26 cellular contexts compared by ENCODE assay signal in genomic region chr10:79940431-79940830, GRCh38. TPM values are rescaled to one million over a fixed set of nuclear protein-coding genes. Genes with fewer than 3 reads are reported as not detected.
"Had no signal": no experiment of that assay in that cellular context is flagged by ENCODE, and none has a peak within 500 bp of the region (broad histone marks: within the 10 kb centered on the region; RNA-seq: fewer than 3 reads in every experiment).

No MANE protein-coding gene starts in this region.

- ATAC-seq: activated T-cell treated with anti-CD3 and anti-CD28 coated beads, Interleukin-2, amount 50 U/mL, for 4 hours; heart right ventricle; left colon had no signal

- DNase-seq: activated CD4-positive, alpha-beta T cell treated with anti-CD3 and anti-CD28 coated beads for 48 hours; activated CD8-positive, alpha-beta memory T cell treated with anti-CD3 and anti-CD28 coated beads, Interleukin-2, amount 50 U/mL, for 4 hours; activated naive CD4-positive, alpha-beta T cell; activated T-cell treated with anti-CD3 and anti-CD28 coated beads, Interleukin-2, amount 50 U/mL, for 4 hours; brain microvascular endothelial cell; central memory CD4-positive, alpha-beta T cell; foreskin fibroblast; heart right ventricle; left colon; mesenchymal stem cell; nephron progenitor cell; stimulated activated CD4-positive, alpha-beta T cell treated with anti-CD3 and anti-CD28 coated beads, Interleukin-4, amount 100 ng/mL, for 24 hours; uterus had no signal

- H3K9me3 ChIP-seq: adrenal gland, ascending aorta, heart right ventricle, tibial nerve, uterus had no signal

- H3K4me3 Mint-ChIP-seq: activated naive CD8-positive, alpha-beta T cell; activated T-cell treated with anti-CD3 and anti-CD28 coated beads, Interleukin-2, amount 50 U/mL, for 4 hours; nephron progenitor cell; stimulated activated naive CD8-positive, alpha-beta T cell treated with anti-CD3 and anti-CD28 coated beads, Interleukin-15, Interleukin-2, amounts not matched to agents 100 ng/mL and 50 ng/mL, for 24 hours had no signal

- H3K27me3 Mint-ChIP-seq: activated naive CD8-positive, alpha-beta T cell had no signal

- H3K27me3 ChIP-seq: adrenal gland, ascending aorta, brain microvascular endothelial cell, heart right ventricle, tibial nerve, uterus had no signal

- H3K4me3 ChIP-seq: adrenal gland, ascending aorta, heart right ventricle, tibial nerve, uterus had no signal

- H3K4me1 ChIP-seq: adrenal gland, ascending aorta, tibial nerve, uterus had no signal

- H3K36me3 Mint-ChIP-seq: activated naive CD8-positive, alpha-beta T cell had no signal

- H3K27ac ChIP-seq: adrenal gland, ascending aorta, brain microvascular endothelial cell, epithelial cell of prostate, tibial nerve, uterus had no signal

- H3K4me1 Mint-ChIP-seq: nephron progenitor cell had no signal

- H3K9me3 Mint-ChIP-seq: activated T-cell treated with anti-CD3 and anti-CD28 coated beads, Interleukin-2, amount 50 U/mL, for 4 hours; activated T-helper 2 cell treated with anti-CD3 and anti-CD28 coated beads, Interferon-gamma antibody, Interleukin-2, Interleukin-4, amounts not matched to agents 10 μg/mL and 5 μg/mL and 100 μg/mL, durations not matched to agents 14 hours and 24 hours and 36 hours; nephron progenitor cell; stimulated activated naive CD8-positive, alpha-beta T cell treated with anti-CD3 and anti-CD28 coated beads, Interleukin-15, Interleukin-2, amounts not matched to agents 100 ng/mL and 50 ng/mL, for 24 hours had no signal

- H3K36me3 ChIP-seq: adrenal gland, brain microvascular endothelial cell, uterus had no signal

- H3K27ac Mint-ChIP-seq: activated naive CD8-positive, alpha-beta T cell; activated T-helper 2 cell treated with anti-CD3 and anti-CD28 coated beads, Interferon-gamma antibody, Interleukin-2, Interleukin-4, amounts not matched to agents 10 μg/mL and 5 μg/mL and 100 μg/mL, durations not matched to agents 14 hours and 24 hours and 36 hours; progenitor cell of endocrine pancreas; stimulated activated naive CD8-positive, alpha-beta T cell treated with anti-CD3 and anti-CD28 coated beads, Interleukin-15, Interleukin-2, amounts not matched to agents 100 ng/mL and 50 ng/mL, for 24 hours had no signal

RNA-seq across cellular contexts. Expression of gene SFTPD, which starts 8.5 kb away (rescaled TPM):
- total RNA-seq: activated T-helper 2 cell treated with anti-CD3 and anti-CD28 coated beads, Interferon-gamma antibody, Interleukin-2, Interleukin-4, amounts not matched to agents 10 μg/mL and 5 μg/mL and 100 μg/mL, durations not matched to agents 14 hours and 24 hours and 36 hours; ascending aorta; dermis microvascular lymphatic vessel endothelial cell; fibroblast of lung; left colon; mononuclear cell; myocyte; T-helper 2 cell treated with Interferon-gamma antibody and Interleukin-4, amounts not matched to agents 100 ng/mL and 5 ng/mL, for 36 hours had no signal
